In the genomic region with DNA sequence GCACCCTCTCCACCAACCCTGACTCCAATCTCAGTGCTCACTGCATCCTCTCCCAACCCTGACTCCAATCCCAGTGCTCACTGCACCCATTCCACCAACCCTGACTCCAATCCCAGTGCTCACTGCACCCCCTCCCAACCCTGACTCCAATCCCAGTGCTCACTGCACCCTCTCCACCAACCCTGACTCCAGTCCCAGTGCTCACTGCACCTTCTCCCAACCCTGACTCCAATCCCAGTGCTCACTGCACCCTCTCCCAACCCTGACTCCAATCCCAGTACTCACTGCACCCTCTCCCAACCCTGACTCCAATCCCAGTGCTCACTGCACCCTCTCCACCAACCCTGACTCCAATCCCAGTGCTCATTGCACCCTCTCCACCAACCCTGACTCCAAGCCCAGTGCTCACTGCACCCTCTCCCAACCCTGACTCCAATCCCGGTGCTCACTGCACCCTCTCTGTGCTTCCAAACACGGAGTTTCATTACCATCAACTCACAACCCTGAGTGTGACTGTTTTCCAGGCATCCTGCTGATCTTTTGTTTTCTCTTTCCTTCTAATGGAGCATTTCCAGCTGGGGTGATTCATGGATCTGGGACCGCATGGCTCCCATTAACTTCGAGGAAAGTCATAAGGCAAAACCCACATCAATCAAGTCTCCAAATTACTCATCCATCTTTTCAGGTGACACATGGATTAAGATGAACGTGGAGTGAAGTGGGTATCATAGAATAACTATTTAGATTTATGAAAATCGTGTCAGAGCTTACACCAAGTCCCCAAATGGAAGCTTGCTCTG, we compare ENCODE assay signal across 8 cellular contexts.
DNase-seq lines count a peak whose midpoint lies in the region; ATAC-seq and TF ChIP-seq lines count a peak whose summit lies in the region.
"Not testable (repeated sequence)": the region's sequence is repeated elsewhere in the genome, so short reads cannot be mapped to it uniquely, and the experiment has no call there.

No MANE protein-coding gene starts in this region.

- H2AFZ ChIP-seq in GM23338: not testable (repeated sequence)

- not testable (repeated sequence) for H3K9me3 Mint-ChIP-seq in GM23338; stimulated activated effector memory CD8-positive, alpha-beta T cell treated with anti-CD3 and anti-CD28 coated beads, Interleukin-12 subunit alpha, Interleukin-12 subunit beta, amount 100 ng/mL, for 72 hours

- H3K36me3 Mint-ChIP-seq in GM23338 (ENCODE audit: low read depth); stimulated activated effector memory CD8-positive, alpha-beta T cell treated with anti-CD3 and anti-CD28 coated beads, Interleukin-12 subunit alpha, Interleukin-12 subunit beta, amount 100 ng/mL, for 72 hours: not testable (repeated sequence)

- H3K27ac Mint-ChIP-seq in GM23338: not testable (repeated sequence)
- peak overlapping the region; percentile 60 for H3K27ac Mint-ChIP-seq in stimulated activated effector memory CD8-positive, alpha-beta T cell treated with anti-CD3 and anti-CD28 coated beads, Interleukin-12 subunit alpha, Interleukin-12 subunit beta, amount 100 ng/mL, for 72 hours

- H4K20me1 ChIP-seq in GM23338 (replicated peaks; ENCODE audit: insufficient read depth): not testable (repeated sequence)

- H3K27ac ChIP-seq in GM23338 (ENCODE audit: low read depth); RWPE1; esophagus muscularis mucosa (replicated peaks in 1 of 4): not testable (repeated sequence)

- not testable (repeated sequence) for H3K4me3 ChIP-seq in AG10803 (ENCODE audit: low read length); GM23338; astrocyte of the cerebellum (ENCODE audit: low read depth, low read length); esophagus muscularis mucosa

- ATAC-seq in GM23338; stimulated activated effector memory CD8-positive, alpha-beta T cell treated with anti-CD3 and anti-CD28 coated beads, Interleukin-12 subunit alpha, Interleukin-12 subunit beta, amount 100 ng/mL, for 72 hours: not testable (repeated sequence)

- not testable (repeated sequence) for TF ChIP-seq CTCF in AG10803 (conservative IDR thresholded peaks at IDR 0.05; ENCODE audit: low read length); GM23338 (conservative IDR thresholded peaks at IDR 0.05; ENCODE audit: low read depth in 2 of 2); RWPE1 (conservative IDR thresholded peaks at IDR 0.05; ENCODE audit: low read depth); astrocyte of the cerebellum (IDR thresholded peaks at IDR 0.05; ENCODE audit: low read depth, low read length, missing control alignments); esophagus muscularis mucosa (IDR thresholded peaks at IDR 0.05)

- DNase-seq in AG10803 (ENCODE audit: low read depth): peak; percentile 66
- DNase-seq in GM23338 (ENCODE audit: low spot score): peak; percentile 68
- DNase-seq in KBM-7: peak; percentile 15
- peak; percentile 93 for DNase-seq in RWPE1 (ENCODE audit: low spot score)
- peak; percentile 73 for DNase-seq in astrocyte of the cerebellum (ENCODE audit: low read depth)
- DNase-seq in esophagus muscularis mucosa (ENCODE audit: extremely low spot score): peak; percentile 60
- peak; percentile 86 for DNase-seq in kidney tubule cell (ENCODE audit: low spot score)
- not testable (repeated sequence) for DNase-seq in stimulated activated effector memory CD8-positive, alpha-beta T cell treated with anti-CD3 and anti-CD28 coated beads, Interleukin-12 subunit alpha, Interleukin-12 subunit beta, amount 100 ng/mL, for 72 hours (ENCODE audit: low spot score in 2 of 2)

- peaks cover 30% of the 10 kb centered on the region for H3K4me1 Mint-ChIP-seq in GM23338
- not testable (repeated sequence) for H3K4me1 Mint-ChIP-seq in stimulated activated effector memory CD8-positive, alpha-beta T cell treated with anti-CD3 and anti-CD28 coated beads, Interleukin-12 subunit alpha, Interleukin-12 subunit beta, amount 100 ng/mL, for 72 hours

- H3K27me3 Mint-ChIP-seq in GM23338 (ENCODE audit: insufficient read depth, low read depth, poor library complexity): peaks cover 18% of the 10 kb centered on the region

- in situ Hi-C loops in KBM-7 (cut with MboI; ENCODE audit: low pct_unique_long_range_greater_than_20kb, low sequenced_read_pairs); astrocyte of the cerebellum (cut with HindIII; ENCODE audit: low sequenced_read_pairs): not testable (repeated sequence)

- WGBS in esophagus muscularis mucosa: 36% methylated on average over 6 of the region's 6 CpGs

- not testable (repeated sequence) for TF ChIP-seq EP300 in esophagus muscularis mucosa (IDR thresholded peaks at IDR 0.05)

- not testable (repeated sequence) for H3F3A ChIP-seq in GM23338 (replicated peaks; ENCODE audit: low read depth)

- H3K4me2 ChIP-seq in GM23338: not testable (repeated sequence)

- intact Hi-C loops in esophagus muscularis mucosa (cut with DNase I): not testable (repeated sequence)

- peaks cover 17% of the 10 kb centered on the region for H3K4me1 ChIP-seq in GM23338 (ENCODE audit: insufficient read depth)
- H3K4me1 ChIP-seq in esophagus muscularis mucosa: not testable (repeated sequence)

- not testable (repeated sequence) for H3K9me2 ChIP-seq in GM23338 (ENCODE audit: insufficient read depth)

- not testable (repeated sequence) for H3K4me3 Mint-ChIP-seq in GM23338; stimulated activated effector memory CD8-positive, alpha-beta T cell treated with anti-CD3 and anti-CD28 coated beads, Interleukin-12 subunit alpha, Interleukin-12 subunit beta, amount 100 ng/mL, for 72 hours

- H3K36me3 ChIP-seq in GM23338 (ENCODE audit: insufficient read depth); esophagus muscularis mucosa: not testable (repeated sequence)

- not testable (repeated sequence) for H3K27me3 ChIP-seq in GM23338 (ENCODE audit: insufficient read depth)
- H3K27me3 ChIP-seq in esophagus muscularis mucosa: peaks cover 0 to 40% (median 0%) of the 10 kb centered on the region in 4 donors

- CTCF ChIA-PET in RWPE1 (lab: Yijun Ruan, JAX): interaction anchor here (0.7 to 0.8 kb wide), 2 partner anchors 133 to 745 kb away, joined by 3 read pairs; no protein-coding TSS in a partner anchor

- not testable (repeated sequence) for TF ChIP-seq POLR2A in esophagus muscularis mucosa (IDR thresholded peaks at IDR 0.05; ENCODE audit: low read depth)

- not testable (repeated sequence) for H3K9me3 ChIP-seq in esophagus muscularis mucosa

- H3K79me2 ChIP-seq in GM23338 (replicated peaks; ENCODE audit: insufficient read depth): not testable (repeated sequence)

- POLR2A ChIA-PET in RWPE1 (lab: Yijun Ruan, JAX; ENCODE audit: low non-redundant PET): not testable (repeated sequence)
